In genomic region chr21:32462564-32462963, GRCh38 we compare ENCODE assay signal across 2 cellular contexts. TPM values are rescaled to one million over a fixed set of nuclear protein-coding genes. Genes with fewer than 3 reads are reported as not detected.
"Had no signal": no experiment of that assay in that cellular context is flagged by ENCODE, and none has a peak within 500 bp of the region (broad histone marks: within the 10 kb centered on the region; RNA-seq: fewer than 3 reads in every experiment).

No MANE protein-coding gene starts in this region.

RNA-seq across cellular contexts. Expression of gene EVA1C, which starts 50.1 kb away (rescaled TPM):
- total RNA-seq: OCI-LY7 had no signal
- polyA plus RNA-seq: cardiac muscle cell had no signal
